Comparison of ENCODE assay signal across 22 cellular contexts in the genomic region with DNA sequence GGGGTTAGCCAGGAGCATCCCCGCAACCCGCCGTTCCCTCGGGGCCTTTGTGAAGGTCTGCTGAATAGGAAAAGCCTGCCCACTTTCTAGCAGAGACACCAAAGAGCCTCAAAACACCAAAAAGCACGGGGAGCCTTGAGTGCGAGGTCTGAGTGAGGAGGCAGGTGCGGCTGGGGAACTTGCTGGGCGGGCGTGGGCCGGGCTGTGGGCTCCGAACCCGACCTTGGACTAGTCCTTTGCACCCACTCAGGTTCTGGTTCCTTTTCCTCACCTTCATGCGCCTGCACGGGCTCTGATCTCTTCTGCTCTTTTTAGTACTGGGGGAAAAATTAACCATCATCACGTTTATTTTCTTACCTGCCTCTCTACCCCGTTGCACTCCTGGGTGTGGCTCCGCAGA. TPM values are rescaled to one million over a fixed set of nuclear protein-coding genes. Genes with fewer than 3 reads are reported as not detected.
DNase-seq lines count a peak whose midpoint lies in the region; ATAC-seq and TF ChIP-seq lines count a peak whose summit lies in the region.
"Had no signal": no experiment of that assay in that cellular context is flagged by ENCODE, and none has a peak within 500 bp of the region (broad histone marks: within the 10 kb centered on the region; RNA-seq: fewer than 3 reads in every experiment).

No MANE protein-coding gene starts in this region.

- TF ChIP-seq EP300 in gastroesophageal sphincter (IDR thresholded peaks at IDR 0.05) = no peak

- H3K4me3 ChIP-seq in gastroesophageal sphincter = no peak overlapping the region
- H3K4me3 ChIP-seq: GM12878, K562 had no signal

- H3K4me1 Mint-ChIP-seq in nephron progenitor cell = peaks cover 72% of the 10 kb centered on the region

- 96 to 100% methylated on average over 12 to 13 of the region's 17 CpGs for WGBS in gastroesophageal sphincter (ENCODE audit: low coverage in 1 of 2), 2 donors

- H3K9me3 ChIP-seq in gastroesophageal sphincter = no peaks in the 10 kb centered on the region

- H3K4me3 Mint-ChIP-seq in nephron progenitor cell = no peak overlapping the region
- H3K4me3 Mint-ChIP-seq: CD8-positive, alpha-beta T cell; HFFc6 had no signal

- TF ChIP-seq POLR2A in gastroesophageal sphincter (IDR thresholded peaks at IDR 0.05) = no peak

- peaks cover 0 to 17% (median 12%) of the 10 kb centered on the region in 3 donors for H3K4me1 ChIP-seq in gastroesophageal sphincter

- DNase-seq in RPMI8226 (peak; percentile 50), nephron progenitor cell (no peak)
- DNase-seq in activated effector memory CD4-positive, alpha-beta T cell treated with anti-CD3 and anti-CD28 coated beads, Interleukin-2, amount 50 U/mL, for 16 hours = no peak
- DNase-seq: AML-193; CD8-positive, alpha-beta T cell; DMS 273 treated with DMSO at 0.1 percent for 48 hours; DMS53; DND-41; EL; GOT3; H7; HFFc6; IMR-90 had no signal

- no peak for ATAC-seq in HG02840 (IDR thresholded peaks at IDR 0.05; ENCODE audit: low FRiP score, unreplicated experiment)
- no peak for ATAC-seq in gastroesophageal sphincter
- ATAC-seq: CD8-positive, alpha-beta T cell; GM12878; HCT116; K562 had no signal

- peak overlapping the region; percentile 73 for H3K27ac Mint-ChIP-seq in nephron progenitor cell
- H3K27ac Mint-ChIP-seq: CD8-positive, alpha-beta T cell; HFFc6 had no signal

- peaks cover 0 to 26% of the 10 kb centered on the region in 2 donors for H3K36me3 ChIP-seq in gastroesophageal sphincter

- H3K27me3 Mint-ChIP-seq in nephron progenitor cell (ENCODE audit: low read depth, poor library complexity) = peaks cover 3% of the 10 kb centered on the region

- H3K27me3 ChIP-seq in gastroesophageal sphincter = no peaks in the 10 kb centered on the region

- H3K9me3 Mint-ChIP-seq in nephron progenitor cell = no peaks in the 10 kb centered on the region
- H3K9me3 Mint-ChIP-seq: CD8-positive, alpha-beta T cell; HFFc6 had no signal

- H3K27ac ChIP-seq in cingulate gyrus (ENCODE audit: low read depth, low read length) (peak overlapping the region; percentile 35), gastroesophageal sphincter (no peak overlapping the region)
- H3K27ac ChIP-seq: HL-60 had no signal

- H3K36me3 Mint-ChIP-seq in nephron progenitor cell (ENCODE audit: low read depth) = peaks cover 62% of the 10 kb centered on the region
- H3K36me3 Mint-ChIP-seq: CD8-positive, alpha-beta T cell had no signal

- no peak for TF ChIP-seq CTCF in nephron progenitor cell (IDR thresholded peaks at IDR 0.05)
- no peak for TF ChIP-seq CTCF in gastroesophageal sphincter (IDR thresholded peaks at IDR 0.05)

RNA-seq across cellular contexts. Expression of gene APCDD1, which starts 19.9 kb away (rescaled TPM):
- 100 to 1,000 TPM in 1 of 4 donors, 10 to 100 TPM in 3; 34.7 to 196 (median 41.3) TPM for total RNA-seq in gastroesophageal sphincter
- total RNA-seq: CD8-positive, alpha-beta T cell; G401; GM12878; HT1080 had no signal

RNA-seq across cellular contexts. Expression of gene NAPG, which starts 51.5 kb away (rescaled TPM):
- total RNA-seq in gastroesophageal sphincter = 10 to 100 TPM; 39.2 to 57.5 (median 45.0) TPM
